23 cellular contexts compared by ENCODE assay signal in the genomic region with DNA sequence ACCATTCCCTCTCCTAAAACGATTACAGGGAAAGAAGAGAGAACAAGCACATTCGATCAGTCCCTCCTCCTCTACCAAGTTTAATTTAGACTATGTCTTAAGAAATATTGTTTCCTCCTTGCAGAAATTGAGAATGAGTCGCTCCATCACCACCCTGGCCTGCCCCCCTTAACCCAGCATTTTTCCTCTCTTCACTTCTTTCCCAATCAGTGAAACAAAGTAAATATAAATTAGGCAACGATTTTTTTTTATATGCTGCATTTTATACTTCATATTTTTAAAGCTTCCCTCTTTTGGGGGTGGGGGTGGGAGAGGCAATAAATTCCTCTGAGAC.
DNase-seq lines count a peak whose midpoint lies in the region; ATAC-seq, FAIRE-seq and TF ChIP-seq lines count a peak whose summit lies in the region.
"Had no signal": no experiment of that assay in that cellular context is flagged by ENCODE, and none has a peak within 500 bp of the region (broad histone marks: within the 10 kb centered on the region; RNA-seq: fewer than 3 reads in every experiment).

No MANE protein-coding gene starts in this region.

- H2AFZ ChIP-seq in astrocyte (ENCODE audit: low read depth, low read length): no peak overlapping the region
- H2AFZ ChIP-seq: neural progenitor cell had no signal

- H3K4me1 ChIP-seq in A549 (peaks cover 34% of the 10 kb centered on the region), astrocyte (ENCODE audit: insufficient read depth, low read length) (peaks cover 35% of the 10 kb centered on the region), mesodermal cell (ENCODE audit: control insufficient read depth, insufficient read depth, low read length, poor library complexity, severe bottlenecking) (peaks cover 46% of the 10 kb centered on the region)
- no peaks in the 10 kb centered on the region for H3K4me1 ChIP-seq in CD4-positive, alpha-beta memory T cell (ENCODE audit: insufficient read depth, low read length)
- H3K4me1 ChIP-seq: ascending aorta had no signal

- TF ChIP-seq RAD21 in A549 (conservative IDR thresholded peaks at IDR 0.05 in 1 of 2, IDR thresholded peaks at IDR 0.05 in 1 of 2): no peak; a peak in 1 of 5 replicates

- no peaks in the 10 kb centered on the region for H3K36me3 Mint-ChIP-seq in astrocyte (ENCODE audit: low read depth, unreplicated experiment)
- no peaks in the 10 kb centered on the region for H3K36me3 Mint-ChIP-seq in CD4-positive, alpha-beta memory T cell
- H3K36me3 Mint-ChIP-seq: activated naive CD4-positive, alpha-beta T cell treated with anti-CD3 and anti-CD28 coated beads, Interleukin-2, amount 10 ng/mL, durations not matched to agents 7 days and 5 days; CD8-positive, alpha-beta memory T cell; memory B cell; neural progenitor cell had no signal

- H3K27me3 ChIP-seq in MG63 (no peaks in the 10 kb centered on the region), astrocyte (ENCODE audit: insufficient read depth, low read length) (no peaks in the 10 kb centered on the region)
- H3K27me3 ChIP-seq in CD4-positive, alpha-beta memory T cell (ENCODE audit: insufficient read depth, low read length): no peaks in the 10 kb centered on the region
- H3K27me3 ChIP-seq: ascending aorta, neural progenitor cell, vagina had no signal

- H3K9ac ChIP-seq in astrocyte (ENCODE audit: low read length): peak overlapping the region; percentile 29
- H3K9ac ChIP-seq: neural progenitor cell had no signal

- H3K9me3 ChIP-seq in A549 (no peaks in the 10 kb centered on the region), MG63 (peaks cover 6% of the 10 kb centered on the region; the same call in 1 of the 2 replicates), astrocyte (ENCODE audit: insufficient read depth, low read depth, low read length) (no peaks in the 10 kb centered on the region), mesodermal cell (ENCODE audit: control insufficient read depth, low read length) (peaks cover 7% of the 10 kb centered on the region)
- H3K9me3 ChIP-seq in CD4-positive, alpha-beta memory T cell (ENCODE audit: control insufficient read depth in 1 of 2, low read length in 2 of 2): no peaks in the 10 kb centered on the region
- H3K9me3 ChIP-seq: ascending aorta, vagina had no signal

- H3K4me3 ChIP-seq in A549 (peak overlapping the region; percentile 21; the same call in 2 of the 3 replicates), MG63 (no peak overlapping the region), astrocyte (ENCODE audit: insufficient read depth, low read depth, low read length) (no peak overlapping the region), mesodermal cell (ENCODE audit: extremely low read depth, insufficient read depth, low read length, poor library complexity, severe bottlenecking) (no peak overlapping the region)
- H3K4me3 ChIP-seq in CD4-positive, alpha-beta memory T cell (ENCODE audit: low read length in 2 of 2): no peak overlapping the region
- H3K4me3 ChIP-seq: ascending aorta, neural progenitor cell, vagina had no signal

- FAIRE-seq in A549 (lab: Jason Lieb, UNC) (no peak), astrocyte (lab: Jason Lieb, UNC) (no peak)

- intact Hi-C loops in CD4-positive, alpha-beta memory T cell (cut with micrococcal nuclease): no loop called here

- H3K4me2 ChIP-seq in A549: peak overlapping the region; percentile 73
- H3K4me2 ChIP-seq in astrocyte (ENCODE audit: low read length): peak overlapping the region; percentile 50
- H3K4me2 ChIP-seq: neural progenitor cell had no signal

- H3K4me1 Mint-ChIP-seq in astrocyte (ENCODE audit: low read depth, unreplicated experiment): peaks cover 45% of the 10 kb centered on the region
- H3K4me1 Mint-ChIP-seq in CD4-positive, alpha-beta memory T cell: no peaks in the 10 kb centered on the region
- H3K4me1 Mint-ChIP-seq: activated CD4-positive, alpha-beta memory T cell treated with anti-CD3 and anti-CD28 coated beads, Interleukin-2, amount 10 ng/mL, durations not matched to agents 7 days and 5 days; activated naive CD4-positive, alpha-beta T cell treated with anti-CD3 and anti-CD28 coated beads, Interleukin-2, amount 10 ng/mL, durations not matched to agents 7 days and 5 days; CD8-positive, alpha-beta memory T cell had no signal

- peak overlapping the region; percentile 80 for H3K27ac Mint-ChIP-seq in astrocyte (ENCODE audit: unreplicated experiment)
- no peak overlapping the region for H3K27ac Mint-ChIP-seq in CD4-positive, alpha-beta memory T cell
- H3K27ac Mint-ChIP-seq: activated CD4-positive, alpha-beta memory T cell treated with anti-CD3 and anti-CD28 coated beads, Interleukin-2, amount 10 ng/mL, durations not matched to agents 7 days and 5 days; activated naive CD4-positive, alpha-beta T cell treated with anti-CD3 and anti-CD28 coated beads, Interleukin-2, amount 10 ng/mL, durations not matched to agents 7 days and 5 days; CD8-positive, alpha-beta memory T cell; endodermal cell; memory B cell; neural progenitor cell; T-helper 2 cell treated with Interferon-gamma antibody and Interleukin-4, amounts not matched to agents 5 μg/mL and 100 μg/mL, for 36 hours had no signal

- CTCF ChIA-PET in A549 (lab: Yijun Ruan, JAX): interaction anchor here (1.0 kb wide), 1 partner anchor 10 kb away, joined by 3 read pairs; no protein-coding TSS in a partner anchor
- CTCF ChIA-PET in CD4-positive, alpha-beta memory T cell (lab: Charles Lee; ENCODE audit: partially characterized antibody): no interaction called here

- TF ChIP-seq POLR2A in A549 (IDR thresholded peaks at IDR 0.05; ENCODE audit: low read length): no peak

- DNase-seq in A549 (ENCODE audit: low read depth in 1 of 2, low spot score in 1 of 2): no peak
- DNase-seq in MG63: peak; percentile 6
- no peak for DNase-seq in astrocyte (ENCODE audit: low read depth)
- no peak for DNase-seq in CD4-positive, alpha-beta memory T cell
- no peak for DNase-seq in DMS153 (lab: John Stamatoyannopoulos, UW)
- DNase-seq: activated CD4-positive, alpha-beta memory T cell treated with anti-CD3 and anti-CD28 coated beads, Interleukin-2, amount 10 ng/mL, durations not matched to agents 7 days and 5 days; activated CD4-positive, CD25-positive, alpha-beta regulatory T cell; activated naive CD4-positive, alpha-beta T cell treated with anti-CD3 and anti-CD28 coated beads, Interleukin-2, amount 10 ng/mL, durations not matched to agents 7 days and 5 days; CD8-positive, alpha-beta memory T cell; endodermal cell; KBM-7; NCI-H1092 treated with DMSO at 0.1 percent for 48 hours; NCI-H2107; NCI-H510A treated with DMSO at 0.1 percent for 48 hours; substantia nigra had no signal

- H3K4me3 Mint-ChIP-seq in astrocyte (ENCODE audit: unreplicated experiment): peak overlapping the region; percentile 0
- H3K4me3 Mint-ChIP-seq in CD4-positive, alpha-beta memory T cell: no peak overlapping the region
- H3K4me3 Mint-ChIP-seq: activated CD4-positive, alpha-beta memory T cell treated with anti-CD3 and anti-CD28 coated beads, Interleukin-2, amount 10 ng/mL, durations not matched to agents 7 days and 5 days; activated naive CD4-positive, alpha-beta T cell treated with anti-CD3 and anti-CD28 coated beads, Interleukin-2, amount 10 ng/mL, durations not matched to agents 7 days and 5 days; CD8-positive, alpha-beta memory T cell; endodermal cell; memory B cell; neural progenitor cell; T-helper 2 cell treated with Interferon-gamma antibody and Interleukin-4, amounts not matched to agents 5 μg/mL and 100 μg/mL, for 36 hours had no signal

- H3K79me2 ChIP-seq in astrocyte (ENCODE audit: insufficient read depth, low read length): no peaks in the 10 kb centered on the region

- H3K27ac ChIP-seq in A549: peak overlapping the region; percentile 70 to 79
- H3K27ac ChIP-seq in astrocyte (ENCODE audit: low read depth, low read length): peak overlapping the region; percentile 62
- H3K27ac ChIP-seq in mesodermal cell (ENCODE audit: low read depth, low read length, severe bottlenecking): peak overlapping the region; percentile 54
- no peak overlapping the region for H3K27ac ChIP-seq in CD4-positive, alpha-beta memory T cell (ENCODE audit: low read depth, low read length)
- H3K27ac ChIP-seq: ascending aorta, neural progenitor cell, vagina had no signal

- no peaks in the 10 kb centered on the region for H4K20me1 ChIP-seq in astrocyte (ENCODE audit: insufficient read depth, low read length)

- WGBS in A549 (ENCODE audit: missing lambda C conversion rate): under 1% methylated on average over 4 of the region's 4 CpGs
- no CpG with 5 or more reads among the region's 4 CpGs for WGBS in mesodermal cell (ENCODE audit: insufficient coverage in 2 of 2), 2 experiments

- TF ChIP-seq EP300 in A549 (IDR thresholded peaks at IDR 0.05): no peak

- ATAC-seq in A549 (peak in 1 of 2 experiments; percentile 70; a peak in 2 of 6 replicates), HG03045 (IDR thresholded peaks at IDR 0.05; ENCODE audit: unreplicated experiment) (no peak), GM19463 (IDR thresholded peaks at IDR 0.05; ENCODE audit: unreplicated experiment) (no peak)

- POLR2A ChIA-PET in A549 (lab: Yijun Ruan, JAX): interaction anchor here (1.9 kb wide), 1 partner anchor 300 kb away, joined by 6 read pairs; the partner anchor contains the start of gene SPRY2
- POLR2A ChIA-PET in CD4-positive, alpha-beta memory T cell (lab: Charles Lee; ENCODE audit: partially characterized antibody): no interaction called here

- TF ChIP-seq CTCF in A549 (IDR thresholded peaks at IDR 0.05) (no peak), astrocyte (IDR thresholded peaks at IDR 0.05; ENCODE audit: insufficient read depth, low read depth, low read length) (no peak)

- no peaks in the 10 kb centered on the region for H3K27me3 Mint-ChIP-seq in astrocyte (ENCODE audit: low read depth, unreplicated experiment)
- peaks cover 0 to 2% of the 10 kb centered on the region in 2 donors for H3K27me3 Mint-ChIP-seq in CD4-positive, alpha-beta memory T cell
- H3K27me3 Mint-ChIP-seq: activated CD4-positive, alpha-beta memory T cell treated with anti-CD3 and anti-CD28 coated beads, Interleukin-2, amount 10 ng/mL, durations not matched to agents 7 days and 5 days; activated naive CD4-positive, alpha-beta T cell treated with anti-CD3 and anti-CD28 coated beads, Interleukin-2, amount 10 ng/mL, durations not matched to agents 7 days and 5 days; CD8-positive, alpha-beta memory T cell; memory B cell had no signal

- H3K36me3 ChIP-seq in MG63: no peaks in the 10 kb centered on the region
- no peaks in the 10 kb centered on the region for H3K36me3 ChIP-seq in astrocyte (ENCODE audit: insufficient read depth, low read length)
- H3K36me3 ChIP-seq in mesodermal cell (ENCODE audit: control insufficient read depth, insufficient read depth, low read length): no peaks in the 10 kb centered on the region
- H3K36me3 ChIP-seq in CD4-positive, alpha-beta memory T cell (ENCODE audit: insufficient read depth, low read length): no peaks in the 10 kb centered on the region
- H3K36me3 ChIP-seq: ascending aorta, neural progenitor cell, vagina had no signal

- peaks cover 4% of the 10 kb centered on the region for H3K9me3 Mint-ChIP-seq in astrocyte (ENCODE audit: unreplicated experiment)
- H3K9me3 Mint-ChIP-seq in CD4-positive, alpha-beta memory T cell: peaks cover 0 to 7% (median 2%) of the 10 kb centered on the region in 8 donors
- H3K9me3 Mint-ChIP-seq: activated CD4-positive, alpha-beta memory T cell treated with anti-CD3 and anti-CD28 coated beads, Interleukin-2, amount 10 ng/mL, durations not matched to agents 7 days and 5 days; activated naive CD4-positive, alpha-beta T cell treated with anti-CD3 and anti-CD28 coated beads, Interleukin-2, amount 10 ng/mL, durations not matched to agents 7 days and 5 days; endodermal cell; neural progenitor cell; T-helper 2 cell treated with Interferon-gamma antibody and Interleukin-4, amounts not matched to agents 5 μg/mL and 100 μg/mL, for 36 hours had no signal
